ENCODE assay signal across 2 cellular contexts in genomic region chr20:49614338-49615050, GRCh38.
TF ChIP-seq lines count a peak whose summit lies in the region.

No MANE protein-coding gene starts in this region.

TF ChIP-seq in HEK293, 187 proteins besides CTCF, POLR2A, EP300 and RAD21 (continued from another document):
- no peak for TF ChIP-seq KLF17 (tag by site-specific recombination; IDR thresholded peaks at IDR 0.05)
- no peak for TF ChIP-seq ZNF777 (tag by site-specific recombination; IDR thresholded peaks at IDR 0.05; ENCODE audit: borderline replicate concordance)
- no peak for TF ChIP-seq ZNF776 (tag by site-specific recombination; IDR thresholded peaks at IDR 0.05; ENCODE audit: borderline replicate concordance)
- TF ChIP-seq ZFP3 (tag by site-specific recombination; IDR thresholded peaks at IDR 0.05; ENCODE audit: low read depth), result no peak
- no peak for TF ChIP-seq ZBTB48 (tag by site-specific recombination; IDR thresholded peaks at IDR 0.05)
- no peak for TF ChIP-seq ZNF112 (tag by site-specific recombination; IDR thresholded peaks at IDR 0.05)
- TF ChIP-seq ZNF433 (tag by site-specific recombination; IDR thresholded peaks at IDR 0.05; ENCODE audit: low read depth), result no peak
- TF ChIP-seq ZNF16 (tag by site-specific recombination; IDR thresholded peaks at IDR 0.05; ENCODE audit: low read depth), result peak; percentile 54; the same call in 1 of the 2 replicates
- TF ChIP-seq ZNF18 (tag by site-specific recombination; IDR thresholded peaks at IDR 0.05), result peak; percentile 33; the same call in 1 of the 2 replicates
- TF ChIP-seq ZNF664 (tag by site-specific recombination; IDR thresholded peaks at IDR 0.05), result peak; percentile 62; the same call in 1 of the 2 replicates

TF ChIP-seq in HepG2, 621 proteins besides CTCF, POLR2A, EP300 and RAD21 (continues in another document):
- TF ChIP-seq ARID5B (CRISPR knock-in tag; IDR thresholded peaks at IDR 0.05) (peak; percentile 79), FOXP4 (CRISPR knock-in tag; IDR thresholded peaks at IDR 0.05) (peak; percentile 90), ZNF275 (CRISPR knock-in tag; IDR thresholded peaks at IDR 0.05; ENCODE audit: borderline replicate concordance) (no peak), ZNF75D (CRISPR knock-in tag; IDR thresholded peaks at IDR 0.05; ENCODE audit: borderline replicate concordance) (peak; percentile 78; the same call in 1 of the 2 replicates), FOXJ3 (CRISPR knock-in tag; IDR thresholded peaks at IDR 0.05; ENCODE audit: borderline replicate concordance) (peak; percentile 19; the same call in 1 of the 2 replicates), ATF4 (CRISPR knock-in tag; IDR thresholded peaks at IDR 0.05) (no peak), ZNF10 (CRISPR knock-in tag; IDR thresholded peaks at IDR 0.05; ENCODE audit: borderline replicate concordance, low read depth) (no peak), POGK (CRISPR knock-in tag; conservative IDR thresholded peaks at IDR 0.05) (0 out of 2 replicates have a peak, but pooled peaks have one; percentile 21), ZNF605 (CRISPR knock-in tag; IDR thresholded peaks at IDR 0.05) (0 out of 2 replicates have a peak, but pooled peaks have one; percentile 21), HIC2 (CRISPR knock-in tag; IDR thresholded peaks at IDR 0.05; ENCODE audit: low read depth) (0 out of 2 replicates have a peak, but pooled peaks have one; percentile 40), AHDC1 (CRISPR knock-in tag; IDR thresholded peaks at IDR 0.05; ENCODE audit: borderline replicate concordance) (peak; percentile 47; the same call in 1 of the 2 replicates), ZNF414 (CRISPR knock-in tag; IDR thresholded peaks at IDR 0.05) (peak; percentile 86; the same call in 1 of the 2 replicates), ZNF788 (CRISPR knock-in tag; IDR thresholded peaks at IDR 0.05; ENCODE audit: borderline replicate concordance) (peak; percentile 9; the same call in 1 of the 2 replicates), SPEN (CRISPR knock-in tag; IDR thresholded peaks at IDR 0.05; ENCODE audit: low read depth) (0 out of 2 replicates have a peak, but pooled peaks have one; percentile 36), ELF1 (CRISPR knock-in tag; IDR thresholded peaks at IDR 0.05) (peak; percentile 20; the same call in 1 of the 2 replicates), KLF16 (CRISPR knock-in tag; IDR thresholded peaks at IDR 0.05) (0 out of 4 replicates have a peak, but pooled peaks of 1 of the 2 experiments have one; percentile 24), POGZ (CRISPR knock-in tag; IDR thresholded peaks at IDR 0.05) (peak; percentile 30; the same call in 1 of the 2 replicates), LCORL (IDR thresholded peaks at IDR 0.05) (peak; percentile 50; the same call in 1 of the 2 replicates), LCORL (CRISPR knock-in tag; IDR thresholded peaks at IDR 0.05) (peak; percentile 90), NAIF1 (CRISPR knock-in tag; IDR thresholded peaks at IDR 0.05; ENCODE audit: borderline replicate concordance) (no peak), IRF2 (CRISPR knock-in tag; IDR thresholded peaks at IDR 0.05) (peak; percentile 48; the same call in 1 of the 2 replicates), ERF (CRISPR knock-in tag; IDR thresholded peaks at IDR 0.05) (peak; percentile 68), KLF13 (CRISPR knock-in tag; IDR thresholded peaks at IDR 0.05) (no peak), ZMYM3 (CRISPR knock-in tag; IDR thresholded peaks at IDR 0.05) (peak; percentile 86; the same call in 1 of the 2 replicates), ZNF710 (CRISPR knock-in tag; IDR thresholded peaks at IDR 0.05; ENCODE audit: borderline replicate concordance) (peak; percentile 49; the same call in 1 of the 2 replicates), SP4 (CRISPR knock-in tag; IDR thresholded peaks at IDR 0.05) (0 out of 2 replicates have a peak, but pooled peaks have one; percentile 41), ZNF644 (CRISPR knock-in tag; IDR thresholded peaks at IDR 0.05; ENCODE audit: low read depth) (peak; percentile 43; the same call in 1 of the 2 replicates), RCOR2 (CRISPR knock-in tag; IDR thresholded peaks at IDR 0.05) (peak; percentile 80), ETV6 (CRISPR knock-in tag; conservative IDR thresholded peaks at IDR 0.05) (no peak), BRCA1 (CRISPR knock-in tag; IDR thresholded peaks at IDR 0.05) (no peak), ZNF746 (CRISPR knock-in tag; IDR thresholded peaks at IDR 0.05) (0 out of 2 replicates have a peak, but pooled peaks have one; percentile 17)
